ENCODE assay signal across 1 cellular context in the genomic region with DNA sequence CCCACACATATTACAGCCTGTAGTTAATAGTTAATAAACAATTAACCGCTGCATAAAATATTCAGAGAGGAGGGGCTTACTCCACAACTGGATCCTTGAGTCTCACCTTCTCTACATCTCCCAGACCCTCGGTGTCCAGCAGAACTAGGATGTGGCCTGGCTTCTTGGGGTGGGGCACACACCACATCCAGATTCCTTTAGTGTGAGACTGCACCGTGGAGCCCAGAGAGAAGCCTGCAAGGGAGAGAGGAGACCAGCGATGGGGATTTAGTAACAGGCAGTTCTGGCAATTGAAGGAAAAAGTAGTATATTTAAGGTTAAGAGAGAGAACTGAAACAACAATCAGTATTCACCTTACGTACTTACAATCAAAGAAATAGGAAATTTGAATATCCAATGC.
TF ChIP-seq lines count a peak whose summit lies in the region.

No MANE protein-coding gene starts in this region.

TF ChIP-seq in HepG2, 621 proteins besides CTCF, POLR2A, EP300 and RAD21:
- TF ChIP-seq, protein P1, sequence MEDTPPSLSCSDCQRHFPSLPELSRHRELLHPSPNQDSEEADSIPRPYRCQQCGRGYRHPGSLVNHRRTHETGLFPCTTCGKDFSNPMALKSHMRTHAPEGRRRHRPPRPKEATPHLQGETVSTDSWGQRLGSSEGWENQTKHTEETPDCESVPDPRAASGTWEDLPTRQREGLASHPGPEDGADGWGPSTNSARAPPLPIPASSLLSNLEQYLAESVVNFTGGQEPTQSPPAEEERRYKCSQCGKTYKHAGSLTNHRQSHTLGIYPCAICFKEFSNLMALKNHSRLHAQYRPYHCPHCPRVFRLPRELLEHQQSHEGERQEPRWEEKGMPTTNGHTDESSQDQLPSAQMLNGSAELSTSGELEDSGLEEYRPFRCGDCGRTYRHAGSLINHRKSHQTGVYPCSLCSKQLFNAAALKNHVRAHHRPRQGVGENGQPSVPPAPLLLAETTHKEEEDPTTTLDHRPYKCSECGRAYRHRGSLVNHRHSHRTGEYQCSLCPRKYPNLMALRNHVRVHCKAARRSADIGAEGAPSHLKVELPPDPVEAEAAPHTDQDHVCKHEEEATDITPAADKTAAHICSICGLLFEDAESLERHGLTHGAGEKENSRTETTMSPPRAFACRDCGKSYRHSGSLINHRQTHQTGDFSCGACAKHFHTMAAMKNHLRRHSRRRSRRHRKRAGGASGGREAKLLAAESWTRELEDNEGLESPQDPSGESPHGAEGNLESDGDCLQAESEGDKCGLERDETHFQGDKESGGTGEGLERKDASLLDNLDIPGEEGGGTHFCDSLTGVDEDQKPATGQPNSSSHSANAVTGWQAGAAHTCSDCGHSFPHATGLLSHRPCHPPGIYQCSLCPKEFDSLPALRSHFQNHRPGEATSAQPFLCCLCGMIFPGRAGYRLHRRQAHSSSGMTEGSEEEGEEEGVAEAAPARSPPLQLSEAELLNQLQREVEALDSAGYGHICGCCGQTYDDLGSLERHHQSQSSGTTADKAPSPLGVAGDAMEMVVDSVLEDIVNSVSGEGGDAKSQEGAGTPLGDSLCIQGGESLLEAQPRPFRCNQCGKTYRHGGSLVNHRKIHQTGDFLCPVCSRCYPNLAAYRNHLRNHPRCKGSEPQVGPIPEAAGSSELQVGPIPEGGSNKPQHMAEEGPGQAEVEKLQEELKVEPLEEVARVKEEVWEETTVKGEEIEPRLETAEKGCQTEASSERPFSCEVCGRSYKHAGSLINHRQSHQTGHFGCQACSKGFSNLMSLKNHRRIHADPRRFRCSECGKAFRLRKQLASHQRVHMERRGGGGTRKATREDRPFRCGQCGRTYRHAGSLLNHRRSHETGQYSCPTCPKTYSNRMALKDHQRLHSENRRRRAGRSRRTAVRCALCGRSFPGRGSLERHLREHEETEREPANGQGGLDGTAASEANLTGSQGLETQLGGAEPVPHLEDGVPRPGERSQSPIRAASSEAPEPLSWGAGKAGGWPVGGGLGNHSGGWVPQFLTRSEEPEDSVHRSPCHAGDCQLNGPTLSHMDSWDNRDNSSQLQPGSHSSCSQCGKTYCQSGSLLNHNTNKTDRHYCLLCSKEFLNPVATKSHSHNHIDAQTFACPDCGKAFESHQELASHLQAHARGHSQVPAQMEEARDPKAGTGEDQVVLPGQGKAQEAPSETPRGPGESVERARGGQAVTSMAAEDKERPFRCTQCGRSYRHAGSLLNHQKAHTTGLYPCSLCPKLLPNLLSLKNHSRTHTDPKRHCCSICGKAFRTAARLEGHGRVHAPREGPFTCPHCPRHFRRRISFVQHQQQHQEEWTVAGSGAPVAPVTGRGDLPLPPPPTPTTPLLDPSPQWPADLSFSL (CRISPR knock-in tag; IDR thresholded peaks at IDR 0.05), result no peak
- TF ChIP-seq HDAC1 (CRISPR knock-in tag; IDR thresholded peaks at IDR 0.05) (no peak), MAF1 (CRISPR knock-in tag; IDR thresholded peaks at IDR 0.05; ENCODE audit: borderline replicate concordance) (no peak), BORCS8-MEF2B (CRISPR knock-in tag; IDR thresholded peaks at IDR 0.05) (no peak)
- TF ChIP-seq, protein P2, sequence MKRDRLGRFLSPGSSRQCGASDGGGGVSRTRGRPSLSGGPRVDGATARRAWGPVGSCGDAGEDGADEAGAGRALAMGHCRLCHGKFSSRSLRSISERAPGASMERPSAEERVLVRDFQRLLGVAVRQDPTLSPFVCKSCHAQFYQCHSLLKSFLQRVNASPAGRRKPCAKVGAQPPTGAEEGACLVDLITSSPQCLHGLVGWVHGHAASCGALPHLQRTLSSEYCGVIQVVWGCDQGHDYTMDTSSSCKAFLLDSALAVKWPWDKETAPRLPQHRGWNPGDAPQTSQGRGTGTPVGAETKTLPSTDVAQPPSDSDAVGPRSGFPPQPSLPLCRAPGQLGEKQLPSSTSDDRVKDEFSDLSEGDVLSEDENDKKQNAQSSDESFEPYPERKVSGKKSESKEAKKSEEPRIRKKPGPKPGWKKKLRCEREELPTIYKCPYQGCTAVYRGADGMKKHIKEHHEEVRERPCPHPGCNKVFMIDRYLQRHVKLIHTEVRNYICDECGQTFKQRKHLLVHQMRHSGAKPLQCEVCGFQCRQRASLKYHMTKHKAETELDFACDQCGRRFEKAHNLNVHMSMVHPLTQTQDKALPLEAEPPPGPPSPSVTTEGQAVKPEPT (CRISPR knock-in tag; IDR thresholded peaks at IDR 0.05; ENCODE audit: low read depth), result no peak
